In the genomic region with DNA sequence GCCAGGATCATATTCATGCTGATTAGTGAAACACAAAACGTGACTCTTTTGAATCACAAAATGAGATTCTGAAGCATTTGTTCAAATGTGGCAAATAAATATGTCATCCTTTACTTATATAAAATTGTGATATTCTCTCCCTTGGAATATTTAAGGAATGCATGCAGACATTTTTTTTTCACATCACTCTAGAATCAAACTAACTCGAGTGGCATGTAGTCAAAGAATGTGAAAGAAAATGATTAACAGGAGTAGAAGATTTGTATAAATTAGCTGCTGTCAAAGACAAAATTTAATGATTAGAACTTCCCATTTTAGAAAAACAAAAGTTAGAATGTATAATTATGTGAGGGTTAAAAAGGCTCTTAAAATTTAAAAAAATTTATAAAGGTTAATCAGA, we compare ENCODE assay signal across 33 cellular contexts.
"Had no signal": no experiment of that assay in that cellular context is flagged by ENCODE, and none has a peak within 500 bp of the region (broad histone marks: within the 10 kb centered on the region; RNA-seq: fewer than 3 reads in every experiment).

No MANE protein-coding gene starts in this region.

- H3K4me3 ChIP-seq: adrenal gland, body of pancreas, esophagus muscularis mucosa, gastroesophageal sphincter had no signal

- H3K4me3 Mint-ChIP-seq: activated CD4-positive, alpha-beta memory T cell treated with anti-CD3 and anti-CD28 coated beads for 36 hours; activated CD4-positive, alpha-beta T cell treated with anti-CD3 and anti-CD28 coated beads for 36 hours; activated CD4-positive, alpha-beta T cell treated with anti-CD3 and anti-CD28 coated beads, Interleukin-2, amount 10 ng/mL, durations not matched to agents 24 days and 14 days; activated CD8-positive, alpha-beta memory T cell treated with anti-CD3 and anti-CD28 coated beads, Interleukin-2, amount 10 ng/mL, durations not matched to agents 7 days and 5 days; activated CD8-positive, alpha-beta T cell treated with anti-CD3 and anti-CD28 coated beads, Interleukin-2, amount 10 ng/mL, durations not matched to agents 7 days and 5 days; activated naive CD4-positive, alpha-beta T cell treated with anti-CD3 and anti-CD28 coated beads for 36 hours; activated naive CD4-positive, alpha-beta T cell treated with anti-CD3 and anti-CD28 coated beads, Interleukin-2, amount 50 U/mL, for 24 hours; activated naive CD8-positive, alpha-beta T cell treated with anti-CD3 and anti-CD28 coated beads for 36 hours; activated naive CD8-positive, alpha-beta T cell treated with anti-CD3 and anti-CD28 coated beads, Interleukin-2, amount 50 U/mL, for 24 hours; activated T-helper 1 cell treated with anti-CD3 and anti-CD28 coated beads, Interleukin-12 subunit alpha, Interleukin-12 subunit beta, Interleukin-2, Interleukin-4 antibody, amounts not matched to agents 30 ng/mL and 10 ng/mL and 1 ng/mL, durations not matched to agents 14 hours and 24 hours and 36 hours; effector memory CD8-positive, alpha-beta T cell; T-helper 17 cell had no signal

- H3K4me1 Mint-ChIP-seq: activated CD4-positive, alpha-beta T cell treated with anti-CD3 and anti-CD28 coated beads for 36 hours; activated CD4-positive, alpha-beta T cell treated with anti-CD3 and anti-CD28 coated beads, Interleukin-2, amount 10 ng/mL, durations not matched to agents 24 days and 14 days; activated CD8-positive, alpha-beta memory T cell treated with anti-CD3 and anti-CD28 coated beads, Interleukin-2, amount 10 ng/mL, durations not matched to agents 7 days and 5 days; activated naive CD4-positive, alpha-beta T cell treated with anti-CD3 and anti-CD28 coated beads, Interleukin-2, amount 50 U/mL, for 24 hours; activated naive CD8-positive, alpha-beta T cell treated with anti-CD3 and anti-CD28 coated beads for 36 hours; activated naive CD8-positive, alpha-beta T cell treated with anti-CD3 and anti-CD28 coated beads, Interleukin-2, amount 50 U/mL, for 24 hours; T-helper 17 cell had no signal

- ATAC-seq: activated CD4-positive, alpha-beta T cell treated with anti-CD3 and anti-CD28 coated beads for 36 hours; activated CD8-positive, alpha-beta memory T cell treated with anti-CD3 and anti-CD28 coated beads, Interleukin-2, amount 10 ng/mL, durations not matched to agents 7 days and 5 days; activated CD8-positive, alpha-beta T cell treated with anti-CD3 and anti-CD28 coated beads, Interleukin-2, amount 10 ng/mL, durations not matched to agents 7 days and 5 days; activated naive CD8-positive, alpha-beta T cell treated with anti-CD3 and anti-CD28 coated beads, Interleukin-2, amount 50 U/mL, for 24 hours; body of pancreas; effector memory CD8-positive, alpha-beta T cell; foreskin keratinocyte; gastroesophageal sphincter; T-helper 17 cell had no signal

- H3K36me3 Mint-ChIP-seq: activated CD4-positive, alpha-beta memory T cell treated with anti-CD3 and anti-CD28 coated beads for 36 hours; activated CD8-positive, alpha-beta memory T cell treated with anti-CD3 and anti-CD28 coated beads, Interleukin-2, amount 10 ng/mL, durations not matched to agents 7 days and 5 days; activated naive CD4-positive, alpha-beta T cell treated with anti-CD3 and anti-CD28 coated beads, Interleukin-2, amount 50 U/mL, for 24 hours; activated naive CD8-positive, alpha-beta T cell treated with anti-CD3 and anti-CD28 coated beads for 36 hours had no signal

- H3K4me1 ChIP-seq: adrenal gland, body of pancreas, foreskin keratinocyte had no signal

- DNase-seq: activated CD4-positive, alpha-beta memory T cell treated with anti-CD3 and anti-CD28 coated beads for 36 hours; activated CD4-positive, alpha-beta T cell treated with anti-CD3 and anti-CD28 coated beads for 36 hours; activated CD4-positive, alpha-beta T cell treated with anti-CD3 and anti-CD28 coated beads, Interleukin-2, amount 10 ng/mL, durations not matched to agents 24 days and 14 days; activated CD4-positive, CD25-positive, alpha-beta regulatory T cell; activated CD4-positive, CD25-positive, alpha-beta regulatory T cell treated with anti-CD3 and anti-CD28 coated beads, Interleukin-2, amount 50 U/mL, for 72 hours; activated CD8-positive, alpha-beta memory T cell treated with anti-CD3 and anti-CD28 coated beads, Interleukin-2, amount 10 ng/mL, durations not matched to agents 7 days and 5 days; activated CD8-positive, alpha-beta memory T cell treated with anti-CD3 and anti-CD28 coated beads, Interleukin-2, amount 50 U/mL, for 4 hours; activated CD8-positive, alpha-beta T cell treated with anti-CD3 and anti-CD28 coated beads, Interleukin-2, amount 10 ng/mL, durations not matched to agents 7 days and 5 days; activated effector memory CD4-positive, alpha-beta T cell treated with anti-CD3 and anti-CD28 coated beads, Interleukin-2, amount 50 U/mL, for 16 hours; activated naive CD4-positive, alpha-beta T cell treated with anti-CD3 and anti-CD28 coated beads for 36 hours; activated naive CD8-positive, alpha-beta T cell treated with anti-CD3 and anti-CD28 coated beads for 36 hours; activated naive CD8-positive, alpha-beta T cell treated with anti-CD3 and anti-CD28 coated beads, Interleukin-2, amount 50 U/mL, for 24 hours; activated T-cell treated with anti-CD3 and anti-CD28 coated beads, Interleukin-2, amount 50 U/mL, for 1 hour; activated T-cell treated with anti-CD3 and anti-CD28 coated beads, Interleukin-2, amount 50 U/mL, for 48 hours; adrenal gland; amygdala; aorta; body of pancreas; caudate nucleus; cortex of kidney; dermis blood vessel endothelial cell; effector CD4-positive, alpha-beta T cell; effector memory CD8-positive, alpha-beta T cell; erythroblast; foreskin keratinocyte; T-helper 1 cell; T-helper 17 cell had no signal

- H3K9me3 Mint-ChIP-seq: activated naive CD4-positive, alpha-beta T cell treated with anti-CD3 and anti-CD28 coated beads for 36 hours; activated naive CD4-positive, alpha-beta T cell treated with anti-CD3 and anti-CD28 coated beads, Interleukin-2, amount 50 U/mL, for 24 hours; activated naive CD8-positive, alpha-beta T cell treated with anti-CD3 and anti-CD28 coated beads for 36 hours; effector memory CD8-positive, alpha-beta T cell had no signal

- H3K9me3 ChIP-seq: adrenal gland, body of pancreas, esophagus muscularis mucosa, gastroesophageal sphincter had no signal

- H3K27me3 Mint-ChIP-seq: activated CD4-positive, alpha-beta memory T cell treated with anti-CD3 and anti-CD28 coated beads for 36 hours; activated CD4-positive, alpha-beta T cell treated with anti-CD3 and anti-CD28 coated beads for 36 hours; activated CD4-positive, alpha-beta T cell treated with anti-CD3 and anti-CD28 coated beads, Interleukin-2, amount 10 ng/mL, durations not matched to agents 24 days and 14 days; activated CD8-positive, alpha-beta memory T cell treated with anti-CD3 and anti-CD28 coated beads, Interleukin-2, amount 10 ng/mL, durations not matched to agents 7 days and 5 days; activated naive CD4-positive, alpha-beta T cell treated with anti-CD3 and anti-CD28 coated beads, Interleukin-2, amount 50 U/mL, for 24 hours; activated naive CD8-positive, alpha-beta T cell treated with anti-CD3 and anti-CD28 coated beads for 36 hours; activated naive CD8-positive, alpha-beta T cell treated with anti-CD3 and anti-CD28 coated beads, Interleukin-2, amount 50 U/mL, for 24 hours; effector memory CD8-positive, alpha-beta T cell; T-helper 17 cell had no signal

- H3K27ac Mint-ChIP-seq: activated CD4-positive, alpha-beta memory T cell treated with anti-CD3 and anti-CD28 coated beads for 36 hours; activated CD4-positive, alpha-beta T cell treated with anti-CD3 and anti-CD28 coated beads for 36 hours; activated CD4-positive, alpha-beta T cell treated with anti-CD3 and anti-CD28 coated beads, Interleukin-2, amount 10 ng/mL, durations not matched to agents 24 days and 14 days; activated CD8-positive, alpha-beta memory T cell treated with anti-CD3 and anti-CD28 coated beads, Interleukin-2, amount 10 ng/mL, durations not matched to agents 7 days and 5 days; activated CD8-positive, alpha-beta T cell treated with anti-CD3 and anti-CD28 coated beads, Interleukin-2, amount 10 ng/mL, durations not matched to agents 7 days and 5 days; activated naive CD4-positive, alpha-beta T cell treated with anti-CD3 and anti-CD28 coated beads for 36 hours; activated naive CD4-positive, alpha-beta T cell treated with anti-CD3 and anti-CD28 coated beads, Interleukin-2, amount 50 U/mL, for 24 hours; activated naive CD8-positive, alpha-beta T cell treated with anti-CD3 and anti-CD28 coated beads for 36 hours; activated naive CD8-positive, alpha-beta T cell treated with anti-CD3 and anti-CD28 coated beads, Interleukin-2, amount 50 U/mL, for 24 hours; activated T-helper 1 cell treated with anti-CD3 and anti-CD28 coated beads, Interleukin-12 subunit alpha, Interleukin-12 subunit beta, Interleukin-2, Interleukin-4 antibody, amounts not matched to agents 30 ng/mL and 10 ng/mL and 1 ng/mL, durations not matched to agents 14 hours and 24 hours and 36 hours; activated T-helper 2 cell treated with anti-CD3 and anti-CD28 coated beads, Interferon-gamma antibody, Interleukin-2, Interleukin-4, amounts not matched to agents 10 μg/mL and 5 μg/mL and 100 μg/mL, durations not matched to agents 14 hours and 24 hours and 36 hours; effector memory CD8-positive, alpha-beta T cell; T-helper 17 cell had no signal

- H3K36me3 ChIP-seq: adrenal gland, esophagus muscularis mucosa, gastroesophageal sphincter had no signal

- H3K27me3 ChIP-seq: adrenal gland, esophagus muscularis mucosa, foreskin keratinocyte, gastroesophageal sphincter had no signal

- FAIRE-seq: colon had no signal

- H3K27ac ChIP-seq: adrenal gland, body of pancreas, esophagus muscularis mucosa, foreskin keratinocyte, gastroesophageal sphincter had no signal
